In the genomic region with DNA sequence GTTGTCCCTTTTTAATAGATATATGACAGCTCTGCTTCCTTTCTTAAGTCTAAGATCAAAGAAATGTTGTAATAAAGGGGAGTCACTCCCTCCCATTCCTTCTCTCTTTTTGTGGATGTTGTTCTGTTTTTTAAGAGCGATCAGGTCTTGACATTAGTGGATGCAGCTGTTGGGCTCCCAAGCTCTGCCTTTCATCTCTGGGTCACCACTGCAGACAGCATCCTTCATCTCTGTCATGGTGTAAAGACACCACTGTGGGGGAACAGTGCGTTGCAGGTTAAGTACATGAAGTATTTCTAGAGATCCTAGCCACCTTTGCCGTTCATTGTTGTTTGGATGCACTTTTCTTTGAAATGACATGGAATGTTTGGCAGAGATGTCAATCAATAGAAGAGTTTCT, we compare ENCODE assay signal across 21 cellular contexts. TPM values are rescaled to one million over a fixed set of nuclear protein-coding genes. Genes with fewer than 3 reads are reported as not detected.
A peak's percentile ranks its signal among the peaks of the same experiment; 100 is the strongest.
DNase-seq lines count a peak whose midpoint lies in the region; ATAC-seq, FAIRE-seq and TF ChIP-seq lines count a peak whose summit lies in the region.
"Had no signal": no experiment of that assay in that cellular context is flagged by ENCODE, and none has a peak within 500 bp of the region (broad histone marks: within the 10 kb centered on the region; RNA-seq: fewer than 3 reads in every experiment).

No MANE protein-coding gene starts in this region.

- CTCF ChIA-PET in K562 (lab: Yijun Ruan, JAX; ENCODE audit: low intra/inter-chr PET ratio): no interaction called here

- FAIRE-seq in K562 (lab: Jason Lieb, UNC): peak; percentile 51

- BruUV-seq in K562 (replicated peaks; lab: Mats Ljungman, UMichigan): no TSS peak

- TF ChIP-seq CTCF in K562 (IDR thresholded peaks at IDR 0.05 in 2 of 3, conservative IDR thresholded peaks at IDR 0.05 in 1 of 3; ENCODE audit: insufficient read depth in 2 of 3, low read depth in 1 of 3, low read length in 3 of 3) (no peak), neural cell (IDR thresholded peaks at IDR 0.05; ENCODE audit: poor library complexity, severe bottlenecking) (peak; percentile 12)

- H3K9me1 ChIP-seq in K562 (ENCODE audit: control insufficient read depth, insufficient read depth, low read length): no peaks in the 10 kb centered on the region

- no peak overlapping the region for H3K4me3 ChIP-seq in ACC112 (ENCODE audit: low read depth, low read length)
- no peak overlapping the region for H3K4me3 ChIP-seq in GM23248
- H3K4me3 ChIP-seq in K562: no peak overlapping the region
- H3K4me3 ChIP-seq in neural cell (ENCODE audit: low read length): no peak overlapping the region
- H3K4me3 ChIP-seq: lung, PC-9, SJCRH30 had no signal

- H3F3A ChIP-seq in GM23248 (ENCODE audit: insufficient read depth) (peaks cover 76% of the 10 kb centered on the region), neural cell (ENCODE audit: insufficient read depth, low read length, poor library complexity, severe bottlenecking) (no peaks in the 10 kb centered on the region)

- H3K9me2 ChIP-seq in GM23248 (ENCODE audit: insufficient read depth) (no peaks in the 10 kb centered on the region), neural cell (ENCODE audit: insufficient read depth, low read length) (no peaks in the 10 kb centered on the region)

- H4K20me1 ChIP-seq in GM23248 (ENCODE audit: insufficient read depth) (peaks cover 51% of the 10 kb centered on the region), K562 (replicated peaks; ENCODE audit: control insufficient read depth, insufficient read depth, low read length) (0 out of 2 replicates have a peak, but pooled peaks cover 5% of the 10 kb centered on the region), neural cell (ENCODE audit: insufficient read depth) (no peaks in the 10 kb centered on the region)

- in situ Hi-C loops in GM23248 (cut with MboI) (no loop called here), K562 (cut with MboI) (no loop called here)

- H3K27me3 ChIP-seq in ACC112 (ENCODE audit: insufficient read depth, low read length): no peaks in the 10 kb centered on the region
- H3K27me3 ChIP-seq in GM23248 (replicated peaks; ENCODE audit: insufficient read depth): no peaks in the 10 kb centered on the region
- no peaks in the 10 kb centered on the region for H3K27me3 ChIP-seq in K562 (ENCODE audit: control insufficient read depth in 2 of 2, insufficient read depth in 2 of 2, low read length in 2 of 2)
- no peaks in the 10 kb centered on the region for H3K27me3 ChIP-seq in neural cell (ENCODE audit: insufficient read depth, low read depth, low read length)
- H3K27me3 ChIP-seq: SJCRH30 had no signal

- no peak for TF ChIP-seq POLR2A in K562 (conservative IDR thresholded peaks at IDR 0.05)

- DNase-seq in GM23248 (no peak), K562 (ENCODE audit: extremely low read depth in 1 of 4, low spot score in 3 of 4) (no peak), dedifferentiated amniotic fluid mesenchymal stem cell (ENCODE audit: extremely low spot score) (no peak)
- no peak for DNase-seq in stimulated activated naive CD4-positive, alpha-beta T cell (lab: John Stamatoyannopoulos, UW)
- DNase-seq: activated B cell treated with CpG ODN at 0.5 μM for 24 hours; activated CD4-positive, alpha-beta memory T cell treated with anti-CD3 and anti-CD28 coated beads for 36 hours; activated naive CD4-positive, alpha-beta T cell treated with anti-CD3 and anti-CD28 coated beads, Interleukin-2, amount 10 ng/mL, durations not matched to agents 7 days and 5 days; activated T-cell treated with anti-CD3 and anti-CD28 coated beads for 4 hours; CD8-positive, alpha-beta T cell; DMS79 treated with DMSO at 0.1 percent for 48 hours; NCI-H1417 treated with DMSO at 0.1 percent for 48 hours; NCI-H748 treated with DMSO at 0.1 percent for 48 hours; PC-9; posterior cingulate gyrus; stimulated activated CD8-positive, alpha-beta memory T cell treated with anti-CD3 and anti-CD28 coated beads, Interleukin-4, amount 100 ng/mL, for 48 hours had no signal

- peaks cover 74% of the 10 kb centered on the region for H3K4me1 ChIP-seq in ACC112 (ENCODE audit: control insufficient read depth, insufficient read depth, low read length, unreplicated experiment)
- peaks cover 52% of the 10 kb centered on the region for H3K4me1 ChIP-seq in GM23248 (ENCODE audit: insufficient read depth)
- peaks cover 0 to 3% of the 10 kb centered on the region in 2 experiments; a peak in 1 of 5 replicates for H3K4me1 ChIP-seq in K562 (replicated peaks in 1 of 2; ENCODE audit: control insufficient read depth in 2 of 2, insufficient read depth in 2 of 2, low read length in 2 of 2)
- H3K4me1 ChIP-seq: SJCRH30 had no signal

- H3K9ac ChIP-seq in GM23248: peak overlapping the region; percentile 45
- H3K9ac ChIP-seq in K562 (ENCODE audit: insufficient read depth in 1 of 2, low read depth in 2 of 2, low read length in 2 of 2): no peak overlapping the region
- H3K9ac ChIP-seq in neural cell (ENCODE audit: low read length): no peak overlapping the region

- peak; percentile 57 for ATAC-seq in K562
- ATAC-seq in HG03280 (IDR thresholded peaks at IDR 0.05; ENCODE audit: unreplicated experiment): no peak
- ATAC-seq in GM19328 (IDR thresholded peaks at IDR 0.05; ENCODE audit: unreplicated experiment): no peak
- ATAC-seq: CD8-positive, alpha-beta T cell had no signal

- H3K79me2 ChIP-seq in ACC112 (ENCODE audit: control insufficient read depth, insufficient read depth, low read length, unreplicated experiment) (peaks cover 96% of the 10 kb centered on the region), GM23248 (ENCODE audit: insufficient read depth) (peaks cover 100% of the 10 kb centered on the region), K562 (ENCODE audit: control insufficient read depth, insufficient read depth, low read length) (peaks cover 84% of the 10 kb centered on the region), neural cell (replicated peaks; ENCODE audit: insufficient read depth, low read length) (peaks cover 19% of the 10 kb centered on the region)

- WGBS in GM23248 (ENCODE audit: low coverage in 1 of 2, low lambda C conversion rate in 2 of 2, missing lambda C conversion rate in 2 of 2), 2 experiments: 55 to 57% methylated on average over 3 of the region's 3 CpGs
- 69% methylated on average over 3 of the region's 3 CpGs for WGBS in K562 (ENCODE audit: insufficient coverage, low coverage, missing lambda C conversion rate)

- TF ChIP-seq RAD21 in K562 (CRISPR knock-in tag; conservative IDR thresholded peaks at IDR 0.05 in 1 of 2, IDR thresholded peaks at IDR 0.05 in 1 of 2) (no peak), neural cell (conservative IDR thresholded peaks at IDR 0.05) (no peak)

- H3K36me3 ChIP-seq in ACC112 (ENCODE audit: insufficient read depth, low read length) (peaks cover 26% of the 10 kb centered on the region), GM23248 (ENCODE audit: low read depth) (peaks cover 22% of the 10 kb centered on the region), K562 (ENCODE audit: control insufficient read depth, insufficient read depth, low read length) (peaks cover 21% of the 10 kb centered on the region; the same call in 2 of the 3 replicates), neural cell (ENCODE audit: insufficient read depth, low read length) (no peaks in the 10 kb centered on the region)

- H2AFZ ChIP-seq in ACC112 (ENCODE audit: low read length, unreplicated experiment) (no peak overlapping the region), GM23248 (no peak overlapping the region), K562 (ENCODE audit: low read depth, low read length) (no peak overlapping the region), neural cell (ENCODE audit: low read depth, low read length) (no peak overlapping the region)
- H2AFZ ChIP-seq: PC-9 had no signal

- no peaks in the 10 kb centered on the region for H3K9me3 ChIP-seq in GM23248 (ENCODE audit: low read depth)
- H3K9me3 ChIP-seq in K562 (replicated peaks; ENCODE audit: control insufficient read depth, insufficient read depth, low read depth, low read length): no peaks in the 10 kb centered on the region
- H3K9me3 ChIP-seq in neural cell (ENCODE audit: low read length): no peaks in the 10 kb centered on the region
- H3K9me3 ChIP-seq: SJCRH30 had no signal

- POLR2A ChIA-PET in K562 (lab: Yijun Ruan, JAX): interaction anchor here (1.2 to 1.6 kb wide), 3 partner anchors 8 to 13 kb away, joined by 3 to 10 read pairs (median 9); no protein-coding TSS in a partner anchor

- peak overlapping the region; percentile 51 for H3K4me2 ChIP-seq in GM23248 (ENCODE audit: unreplicated experiment)
- no peak overlapping the region for H3K4me2 ChIP-seq in K562 (ENCODE audit: insufficient read depth, low read length)
- no peak overlapping the region for H3K4me2 ChIP-seq in neural cell (ENCODE audit: low read length)
- H3K4me2 ChIP-seq: PC-9 had no signal

- H3K27ac ChIP-seq in ACC112 (ENCODE audit: low read depth, low read length): peak overlapping the region; percentile 77; the same call in 1 of the 2 replicates
- H3K27ac ChIP-seq in GM23248: peak overlapping the region; percentile 79
- H3K27ac ChIP-seq in K562 (ENCODE audit: extremely low read depth, low read depth, low read length): no peak overlapping the region
- no peak overlapping the region for H3K27ac ChIP-seq in neural cell (ENCODE audit: low read length)
- H3K27ac ChIP-seq: SJCRH30 had no signal

- TF ChIP-seq EP300 in K562 (IDR thresholded peaks at IDR 0.05; ENCODE audit: low read length) (no peak), neural cell (conservative IDR thresholded peaks at IDR 0.05; ENCODE audit: poor library complexity, severe bottlenecking) (no peak)

- intact Hi-C loops in K562 (cut with micrococcal nuclease): no loop called here

RNA-seq across cellular contexts. Expression of gene FNDC3B, which starts 17.7 kb away (rescaled TPM):
- 123 and 128 TPM in 2 replicates for total RNA-seq in GM23248 (2014; rRNA removed; shearing (Covaris generic))
- 85.5 and 95.7 TPM in 2 replicates for polyA plus RNA-seq in GM23248 (2016; fragmentation: Nextera tagmentation; extraction: Ambion mirVana)
- 142 and 253 TPM in 2 replicates for total RNA-seq in K562 (2011; cell fraction: chromatin; rRNA removed; ENCODE audit: low replicate concordance)
- total RNA-seq in K562 (2011; cell fraction: nucleolus; rRNA removed): 37.0 and 58.0 TPM in 2 replicates
- 132 and 200 TPM in 2 replicates for total RNA-seq in K562 (2011; cell fraction: nucleoplasm; rRNA removed)
- total RNA-seq in K562 (2014; rRNA removed): 19.1 and 20.2 TPM in 2 replicates
- 23.8 and 29.5 TPM in 2 replicates for total RNA-seq in K562 (2014; rRNA removed; fragmentation: Illumina TruSeq; extraction: Trizol)
- total RNA-seq in K562 (2015; rRNA removed; fragmentation: Illumina TruSeq; extraction: Trizol): 25.6 and 26.1 TPM in 2 replicates
- total RNA-seq in K562 (2021): 29.5 and 35.8 TPM in 2 replicates
- 10.9 and 12.1 TPM in 2 replicates for polyA plus RNA-seq in K562 (2011; rRNA removed)
- polyA plus RNA-seq in K562 (2011; cell fraction: cytosol; rRNA removed): 7.1 and 12.2 TPM in 2 replicates
- polyA plus RNA-seq in K562 (2011; cell fraction: nucleus; rRNA removed): 46.5 and 50.1 TPM in 2 replicates
- polyA plus RNA-seq in K562 (2012): 14.7 and 30.8 TPM in 2 replicates
- polyA plus RNA-seq in K562 (2014; fragmentation: Illumina TruSeq; extraction: Trizol): 14.0 and 16.2 TPM in 2 replicates
- polyA plus RNA-seq in K562 (2014; fragmentation: Nextera tagmentation; extraction: Ambion mirVana): 10 to 100 TPM in 1 of 2 experiments, 1 to 10 TPM in 1; 7.0 to 10.5 TPM
- 9.2 and 9.8 TPM in 2 replicates for polyA plus RNA-seq in K562 (2014; rRNA removed)
- 46.1 and 71.6 TPM in 2 replicates for polyA minus RNA-seq in K562 (2011; rRNA and poly(A)+ RNA removed)
- polyA minus RNA-seq in K562 (2011; cell fraction: cytosol; rRNA and poly(A)+ RNA removed): 11.2 and 13.2 TPM in 2 replicates
- polyA minus RNA-seq in K562 (2011; cell fraction: nucleus; rRNA and poly(A)+ RNA removed): 59.6 and 111 TPM in 2 replicates
- 4.2 and 4.9 TPM in 2 replicates for polyA plus RNA-seq in neural cell
- polyA minus RNA-seq in neural cell: 19.7 and 24.1 TPM in 2 replicates

Comparison
In these comparisons a context has a peak if more than half of its experiments do, and no peak if none do; other contexts are left out.
1. H3K27ac ChIP-seq: peak in ACC112 (single experiment) and GM23248 (single experiment); none in K562 (single experiment) and neural cell (single experiment).